In genomic region chr6:88105741-88106340, GRCh38 we compare ENCODE assay signal across 21 cellular contexts. TPM values are rescaled to one million over a fixed set of nuclear protein-coding genes. Genes with fewer than 3 reads are reported as not detected.
"Had no signal": no experiment of that assay in that cellular context is flagged by ENCODE, and none has a peak within 500 bp of the region (broad histone marks: within the 10 kb centered on the region; RNA-seq: fewer than 3 reads in every experiment).

No MANE protein-coding gene starts in this region.

- H3K27ac Mint-ChIP-seq: activated B cell treated with CpG ODN at 0.5 μM for 24 hours; activated CD4-positive, alpha-beta T cell treated with anti-CD3 and anti-CD28 coated beads, Interleukin-2, amount 10 ng/mL, durations not matched to agents 7 days and 5 days; activated naive CD4-positive, alpha-beta T cell treated with anti-CD3 and anti-CD28 coated beads for 36 hours; brain; stimulated activated memory B cell treated with anti-CD40 and anti-IgM and Interleukin-4, amounts not matched to agents 10 μg/mL and 1 μg/mL and 100 μg/mL, for 72 hours; T-helper 17 cell had no signal

- H3K4me3 ChIP-seq: dorsolateral prefrontal cortex, mucosa of descending colon, tibial nerve had no signal

- DNase-seq: activated B cell treated with CpG ODN at 0.5 μM for 24 hours; activated CD4-positive, alpha-beta T cell treated with anti-CD3 and anti-CD28 coated beads, Interleukin-2, amount 10 ng/mL, durations not matched to agents 7 days and 5 days; activated CD8-positive, alpha-beta memory T cell treated with anti-CD3 and anti-CD28 coated beads for 24 hours; activated naive CD4-positive, alpha-beta T cell treated with anti-CD3 and anti-CD28 coated beads for 36 hours; dorsolateral prefrontal cortex; hypothalamus; left cardiac atrium; mucosa of descending colon; naive thymus-derived CD8-positive, alpha-beta T cell; posterior cingulate gyrus; right cardiac atrium; T-helper 17 cell had no signal

- H3K36me3 Mint-ChIP-seq: brain; naive thymus-derived CD8-positive, alpha-beta T cell; stimulated activated memory B cell treated with anti-CD40 and anti-IgM and Interleukin-4, amounts not matched to agents 10 μg/mL and 1 μg/mL and 100 μg/mL, for 72 hours had no signal

- H3K27me3 ChIP-seq: dorsolateral prefrontal cortex, neutrophil, tibial nerve had no signal

- H3K36me3 ChIP-seq: neutrophil, tibial nerve had no signal

- H3K9me3 ChIP-seq: mucosa of descending colon, neutrophil, tibial nerve had no signal

- H3K4me1 ChIP-seq: tibial nerve had no signal

- H3K27ac ChIP-seq: dorsolateral prefrontal cortex, neutrophil, tibial nerve had no signal

- ATAC-seq: esophagus mucosa; left cardiac atrium; mucosa of descending colon; naive thymus-derived CD8-positive, alpha-beta T cell; right cardiac atrium; stimulated activated memory B cell treated with anti-CD40 and anti-IgM and Interleukin-4, amounts not matched to agents 10 μg/mL and 1 μg/mL and 100 μg/mL, for 72 hours; T-helper 17 cell had no signal

- H3K4me3 Mint-ChIP-seq: activated B cell treated with CpG ODN at 0.5 μM for 24 hours; activated CD4-positive, alpha-beta T cell treated with anti-CD3 and anti-CD28 coated beads, Interleukin-2, amount 10 ng/mL, durations not matched to agents 7 days and 5 days; activated naive CD4-positive, alpha-beta T cell treated with anti-CD3 and anti-CD28 coated beads for 36 hours; brain; naive thymus-derived CD8-positive, alpha-beta T cell; stimulated activated memory B cell treated with anti-CD40 and anti-IgM and Interleukin-4, amounts not matched to agents 10 μg/mL and 1 μg/mL and 100 μg/mL, for 72 hours; T-helper 17 cell had no signal

- H3K9me3 Mint-ChIP-seq: activated B cell treated with CpG ODN at 0.5 μM for 24 hours; activated CD4-positive, alpha-beta T cell treated with anti-CD3 and anti-CD28 coated beads, Interleukin-2, amount 10 ng/mL, durations not matched to agents 7 days and 5 days; activated naive CD4-positive, alpha-beta T cell treated with anti-CD3 and anti-CD28 coated beads for 36 hours; stimulated activated memory B cell treated with anti-CD40 and anti-IgM and Interleukin-4, amounts not matched to agents 10 μg/mL and 1 μg/mL and 100 μg/mL, for 72 hours had no signal

- H3K4me1 Mint-ChIP-seq: activated B cell treated with CpG ODN at 0.5 μM for 24 hours; activated CD4-positive, alpha-beta T cell treated with anti-CD3 and anti-CD28 coated beads, Interleukin-2, amount 10 ng/mL, durations not matched to agents 7 days and 5 days; brain; naive thymus-derived CD8-positive, alpha-beta T cell; stimulated activated memory B cell treated with anti-CD40 and anti-IgM and Interleukin-4, amounts not matched to agents 10 μg/mL and 1 μg/mL and 100 μg/mL, for 72 hours; T-helper 17 cell had no signal

RNA-seq across cellular contexts. Expression of gene SPACA1, which starts 58.2 kb away (rescaled TPM):
- total RNA-seq: activated B cell treated with CpG ODN at 0.5 μM for 24 hours; activated CD4-positive, alpha-beta T cell treated with anti-CD3 and anti-CD28 coated beads, Interleukin-2, amount 10 ng/mL, durations not matched to agents 7 days and 5 days; activated naive CD4-positive, alpha-beta T cell treated with anti-CD3 and anti-CD28 coated beads for 36 hours; chondrocyte; dorsolateral prefrontal cortex; esophagus mucosa; fibroblast of villous mesenchyme; left cardiac atrium; lung microvascular endothelial cell; mucosa of descending colon; naive thymus-derived CD8-positive, alpha-beta T cell; right cardiac atrium; T-helper 17 cell; tibial nerve had no signal
- polyA plus RNA-seq: adipose tissue; naive thymus-derived CD8-positive, alpha-beta T cell; right cardiac atrium had no signal
